In genomic region chr2:36277146-36277808, GRCh38 we compare ENCODE assay signal across 9 cellular contexts.
DNase-seq lines count a peak whose midpoint lies in the region; ATAC-seq, FAIRE-seq and TF ChIP-seq lines count a peak whose summit lies in the region.
"Had no signal": no experiment of that assay in that cellular context is flagged by ENCODE, and none has a peak within 500 bp of the region (broad histone marks: within the 10 kb centered on the region; RNA-seq: fewer than 3 reads in every experiment).

No MANE protein-coding gene starts in this region.

- no peaks in the 10 kb centered on the region for H3K36me3 Mint-ChIP-seq in osteocyte (ENCODE audit: unreplicated experiment)

- H3K27ac Mint-ChIP-seq in osteocyte (ENCODE audit: unreplicated experiment), result no peak overlapping the region
- H3K27ac Mint-ChIP-seq: dendritic cell treated with granulocyte-macrophage colony-stimulating factor and Interleukin-4, amounts not matched to agents 40 ng/mL and 50 ng/mL, for 4 days had no signal

- DNase-seq in GM19239 (ENCODE audit: insufficient read length, low spot score) (no peak), amniotic stem cell (lab: John Stamatoyannopoulos, UW) (peak; percentile 47), Right ventricle myocardium superior (no peak), osteocyte (ENCODE audit: extremely low spot score, unreplicated experiment) (no peak), NCI-H2227 treated with DMSO at 0.1 percent for 48 hours (lab: John Stamatoyannopoulos, UW) (no peak)
- peak; percentile 3 for DNase-seq in stimulated activated CD4-positive, alpha-beta T cell treated with anti-CD3 and anti-CD28 coated beads, Interleukin-12 subunit alpha, Interleukin-12 subunit beta, amount 100 ng/mL, for 4 hours

- peak; percentile 78 for FAIRE-seq in GM19239 (lab: Jason Lieb, UNC)

- no peaks in the 10 kb centered on the region for H3K4me1 Mint-ChIP-seq in osteocyte (ENCODE audit: unreplicated experiment)

- H3K27me3 Mint-ChIP-seq in osteocyte (ENCODE audit: unreplicated experiment), result peaks cover 30% of the 10 kb centered on the region
- H3K27me3 Mint-ChIP-seq: dendritic cell treated with granulocyte-macrophage colony-stimulating factor and Interleukin-4, amounts not matched to agents 40 ng/mL and 50 ng/mL, for 4 days had no signal

- H3K9me3 Mint-ChIP-seq in osteocyte (ENCODE audit: unreplicated experiment), result peaks cover 7% of the 10 kb centered on the region

- no peak overlapping the region for H3K4me3 Mint-ChIP-seq in osteocyte (ENCODE audit: unreplicated experiment)
- H3K4me3 Mint-ChIP-seq: dendritic cell treated with granulocyte-macrophage colony-stimulating factor and Interleukin-4, amounts not matched to agents 40 ng/mL and 50 ng/mL, for 4 days had no signal

- peak; percentile 72 for ATAC-seq in HG03520 (IDR thresholded peaks at IDR 0.05; ENCODE audit: unreplicated experiment)
- no peak for ATAC-seq in GM21619 (IDR thresholded peaks at IDR 0.05; ENCODE audit: unreplicated experiment)
- ATAC-seq in Right ventricle myocardium superior (ENCODE audit: poor library complexity), result no peak

- TF ChIP-seq CTCF in osteocyte (IDR thresholded peaks at IDR 0.05), result no peak

- intact Hi-C loops in Right ventricle myocardium superior (cut with DNase I), result no loop called here

Comparison
In these comparisons a context has a peak if more than half of its experiments do, and no peak if none do; other contexts are left out.
1. DNase-seq: peak in amniotic stem cell (single experiment) and stimulated activated CD4-positive, alpha-beta T cell treated with anti-CD3 and anti-CD28 coated beads, Interleukin-12 subunit alpha, Interleukin-12 subunit beta, amount 100 ng/mL, for 4 hours (single experiment); none in GM19239 (single experiment), Right ventricle myocardium superior (single experiment), osteocyte (single experiment) and NCI-H2227 treated with DMSO at 0.1 percent for 48 hours (single experiment).